6 cellular contexts compared by ENCODE assay signal in the genomic region with DNA sequence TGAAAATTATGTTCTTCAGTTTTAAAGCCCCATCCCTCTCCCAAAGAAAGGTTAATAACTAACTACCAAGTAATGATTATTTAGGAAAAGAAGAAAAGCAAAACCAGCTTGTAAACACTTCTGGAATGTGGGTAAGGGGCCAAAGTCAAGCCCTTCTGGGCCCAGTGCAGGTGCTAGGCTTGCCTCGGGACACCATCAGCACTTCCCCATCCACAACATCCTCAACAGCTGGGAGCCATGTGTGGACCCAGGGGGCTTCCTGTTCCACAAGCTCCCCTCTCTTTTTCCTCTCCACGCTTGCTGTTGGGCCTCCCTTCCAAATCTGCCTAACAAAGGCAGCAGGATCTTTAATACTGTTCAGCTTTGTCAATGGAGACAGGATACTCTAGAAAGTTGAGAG. TPM values are rescaled to one million over a fixed set of nuclear protein-coding genes. Genes with fewer than 3 reads are reported as not detected.
"Had no signal": no experiment of that assay in that cellular context is flagged by ENCODE, and none has a peak within 500 bp of the region (broad histone marks: within the 10 kb centered on the region; RNA-seq: fewer than 3 reads in every experiment).

No MANE protein-coding gene starts in this region.

RNA-seq across cellular contexts. Expression of gene CSPG4, which starts 58.4 kb away (rescaled TPM):
- total RNA-seq: activated CD4-positive, alpha-beta memory T cell treated with anti-CD3 and anti-CD28 coated beads, Interleukin-2, amount 10 ng/mL, durations not matched to agents 7 days and 5 days; activated CD4-positive, alpha-beta T cell treated with anti-CD3 and anti-CD28 coated beads for 36 hours; activated naive CD8-positive, alpha-beta T cell treated with anti-CD3 and anti-CD28 coated beads, Interleukin-2, amount 10 ng/mL, durations not matched to agents 7 days and 5 days; activated T-cell treated with anti-CD3 and anti-CD28 coated beads, Interleukin-2, amount 50 U/mL, for 72 hours; OCI-LY7; T-helper 2 cell treated with Interferon-gamma antibody and Interleukin-4, amounts not matched to agents 100 ng/mL and 5 ng/mL, for 36 hours had no signal
